Comparison of ENCODE assay signal across 8 cellular contexts in genomic region chr3:142586803-142587406, GRCh38. TPM values are rescaled to one million over a fixed set of nuclear protein-coding genes. Genes with fewer than 3 reads are reported as not detected.
DNase-seq lines count a peak whose midpoint lies in the region; ATAC-seq and TF ChIP-seq lines count a peak whose summit lies in the region.

No MANE protein-coding gene starts in this region.

- BruUV-seq in OCI-LY7 (replicated peaks; lab: Mats Ljungman, UMichigan): no TSS peak

- H3K27me3 ChIP-seq in colonic mucosa (no peaks in the 10 kb centered on the region), lower lobe of right lung (ENCODE audit: low read depth) (no peaks in the 10 kb centered on the region)
- no peaks in the 10 kb centered on the region for H3K27me3 ChIP-seq in effector memory CD4-positive, alpha-beta T cell (replicated peaks; ENCODE audit: control insufficient read depth, insufficient read depth, low read length, poor library complexity, severe bottlenecking)

- H3K27ac ChIP-seq in OCI-LY7 (ENCODE audit: low read depth, low read length, poor library complexity, severe bottlenecking) (no peak overlapping the region), colonic mucosa (no peak overlapping the region), lower lobe of right lung (no peak overlapping the region)
- H3K27ac ChIP-seq in effector memory CD4-positive, alpha-beta T cell (ENCODE audit: insufficient read depth, low read length, poor library complexity, severe bottlenecking): no peak overlapping the region

- DNase-seq in COLO668 (lab: John Stamatoyannopoulos, UW; ENCODE audit: unreplicated experiment) (peak; percentile 24), KG1 (lab: John Stamatoyannopoulos, UW) (peak; percentile 55), OCI-LY7 (ENCODE audit: low spot score) (peak; percentile 66), colonic mucosa (peak; percentile 59), lower lobe of right lung (no peak)
- DNase-seq in effector memory CD4-positive, alpha-beta T cell: no peak

- CTCF ChIA-PET in OCI-LY7 (lab: Charles Lee; ENCODE audit: unreplicated experiment): interaction anchor here (0.5 to 1.0 kb wide), 2 partner anchors 12 to 395 kb away, joined by 3 to 5 read pairs; no protein-coding TSS in a partner anchor

- H3K4me1 ChIP-seq in OCI-LY7 (ENCODE audit: insufficient read depth, low read length, poor library complexity, severe bottlenecking) (no peaks in the 10 kb centered on the region), colonic mucosa (no peaks in the 10 kb centered on the region), lower lobe of right lung (no peaks in the 10 kb centered on the region)
- H3K4me1 ChIP-seq in effector memory CD4-positive, alpha-beta T cell (ENCODE audit: control insufficient read depth, insufficient read depth, low read length, poor library complexity, severe bottlenecking): no peaks in the 10 kb centered on the region

- H4K20me1 ChIP-seq in OCI-LY7 (ENCODE audit: insufficient read depth, low read length): no peaks in the 10 kb centered on the region

- no peaks in the 10 kb centered on the region for H3K36me3 ChIP-seq in OCI-LY7 (ENCODE audit: insufficient read depth, low read length)
- no peaks in the 10 kb centered on the region for H3K36me3 ChIP-seq in colonic mucosa
- H3K36me3 ChIP-seq in lower lobe of right lung: no peaks in the 10 kb centered on the region
- H3K36me3 ChIP-seq in effector memory CD4-positive, alpha-beta T cell (ENCODE audit: control insufficient read depth, insufficient read depth, low read length): no peaks in the 10 kb centered on the region

- H3K9ac ChIP-seq in colonic mucosa (ENCODE audit: low read depth in 2 of 2, low read length in 2 of 2): no peak overlapping the region

- no peak overlapping the region for H2AFZ ChIP-seq in OCI-LY7 (ENCODE audit: low read length)

- no peaks in the 10 kb centered on the region for H3K79me2 ChIP-seq in OCI-LY7 (ENCODE audit: insufficient read depth, low read depth, low read length)

- no peak overlapping the region for H3K4me3 ChIP-seq in OCI-LY7 (ENCODE audit: low read depth, low read length, poor library complexity, severe bottlenecking)
- H3K4me3 ChIP-seq in colonic mucosa: no peak overlapping the region
- H3K4me3 ChIP-seq in lower lobe of right lung: no peak overlapping the region
- H3K4me3 ChIP-seq in effector memory CD4-positive, alpha-beta T cell (ENCODE audit: insufficient read depth, low read depth, low read length, poor library complexity, severe bottlenecking): no peak overlapping the region

- peak; percentile 76 for ATAC-seq in GM18861 (IDR thresholded peaks at IDR 0.05; ENCODE audit: unreplicated experiment)
- peak; percentile 87 to 89 for ATAC-seq in lower lobe of right lung
- ATAC-seq in GM21528 (IDR thresholded peaks at IDR 0.05; ENCODE audit: low FRiP score, unreplicated experiment): no peak

- H3K9me3 ChIP-seq in OCI-LY7 (ENCODE audit: low read length): no peaks in the 10 kb centered on the region
- H3K9me3 ChIP-seq in colonic mucosa: no peaks in the 10 kb centered on the region
- H3K9me3 ChIP-seq in lower lobe of right lung: no peaks in the 10 kb centered on the region
- no peaks in the 10 kb centered on the region for H3K9me3 ChIP-seq in effector memory CD4-positive, alpha-beta T cell (ENCODE audit: control insufficient read depth, low read length)

- no peaks in the 10 kb centered on the region for H3K9me2 ChIP-seq in OCI-LY7 (ENCODE audit: insufficient read depth, low read length)

- TF ChIP-seq CTCF in OCI-LY7 (conservative IDR thresholded peaks at IDR 0.05; ENCODE audit: low read length): peak; percentile 81
- peak; percentile 68 for TF ChIP-seq CTCF in colonic mucosa (IDR thresholded peaks at IDR 0.05)
- TF ChIP-seq CTCF in lower lobe of right lung (IDR thresholded peaks at IDR 0.05): peak; percentile 55

- no peak overlapping the region for H3K4me2 ChIP-seq in OCI-LY7 (ENCODE audit: low read length)

- POLR2A ChIA-PET in OCI-LY7 (lab: Charles Lee): interaction anchor here (0.7 kb wide), 1 partner anchor 446 kb away, joined by 3 read pairs; no protein-coding TSS in a partner anchor

- intact Hi-C loops in OCI-LY7 (cut with micrococcal nuclease; ENCODE audit: unreplicated experiment) (loop anchor here (2.0 to 10.0 kb wide), 2 partner anchors 238 to 408 kb away; no protein-coding TSS in a partner anchor), colonic mucosa (cut with DNase I) (loop anchor here (5.0 to 10.0 kb wide), 2 partner anchors 238 to 405 kb away; no protein-coding TSS in a partner anchor), lower lobe of right lung (cut with DNase I) (loop anchor here (10.0 kb wide), 1 partner anchor 398 kb away; no protein-coding TSS in a partner anchor)

RNA-seq across cellular contexts. Expression of gene ATR, which starts 8.4 kb away (rescaled TPM):
- 26.8 and 27.1 TPM in 2 replicates for total RNA-seq in OCI-LY7 (2014; rRNA removed; shearing (Covaris generic))
- total RNA-seq in OCI-LY7 (2022): 36.0 and 49.5 TPM in 2 replicates
- total RNA-seq in colonic mucosa: 10 to 100 TPM; 13.9 to 20.3 TPM
- total RNA-seq in lower lobe of right lung: 19.7 TPM

RNA-seq across cellular contexts. Expression of gene PLS1, which starts 9.3 kb away (rescaled TPM):
- 4.0 and 5.6 TPM in 2 replicates for total RNA-seq in OCI-LY7 (2014; rRNA removed; shearing (Covaris generic))
- total RNA-seq in OCI-LY7 (2022): 5.4 and 7.2 TPM in 2 replicates
- total RNA-seq in colonic mucosa: 100 to 1,000 TPM; 252 to 418 TPM
- 23.9 TPM for total RNA-seq in lower lobe of right lung

Comparison
In these comparisons a context has a peak if more than half of its experiments do, and no peak if none do; other contexts are left out.
1. DNase-seq: peak in COLO668 (single experiment), KG1 (single experiment), OCI-LY7 (single experiment) and colonic mucosa (single experiment); none in lower lobe of right lung (single experiment) and effector memory CD4-positive, alpha-beta T cell (0 of 3).
2. RNA of gene PLS1, which starts 9.3 kb away (total RNA-seq): 252 to 418 TPM in colonic mucosa; 23.9 TPM in lower lobe of right lung (single experiment) and 4.0 to 7.2 TPM in OCI-LY7; every median in the first group is over 10 times any median in the second.
3. Peak in every context shown above with its lines, with median percentiles within 50 percentile points of each other: CTCF ChIP-seq.